Comparison of ENCODE assay signal across 12 cellular contexts in the genomic region with DNA sequence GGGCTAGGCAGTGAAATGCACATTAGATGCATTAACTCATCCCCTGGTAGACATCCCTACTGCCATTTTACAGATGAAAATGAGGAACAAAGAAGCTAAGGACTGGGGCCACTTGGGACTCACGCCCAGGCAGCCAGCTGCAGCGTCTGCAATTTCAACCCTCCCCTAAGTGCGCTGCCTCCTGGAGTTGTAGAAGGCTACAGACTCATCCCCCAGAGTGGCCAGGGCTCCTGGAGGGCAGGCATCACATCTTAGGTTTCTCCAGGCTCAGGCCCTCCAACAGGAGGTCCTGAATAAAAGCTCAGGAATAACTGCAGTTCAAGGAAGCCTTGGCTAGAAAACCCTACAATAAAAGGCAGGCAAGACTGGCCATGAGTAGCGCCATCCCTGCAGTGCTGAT. TPM values are rescaled to one million over a fixed set of nuclear protein-coding genes. Genes with fewer than 3 reads are reported as not detected.
DNase-seq lines count a peak whose midpoint lies in the region; ATAC-seq and TF ChIP-seq lines count a peak whose summit lies in the region.
"Had no signal": no experiment of that assay in that cellular context is flagged by ENCODE, and none has a peak within 500 bp of the region (broad histone marks: within the 10 kb centered on the region; RNA-seq: fewer than 3 reads in every experiment).

No MANE protein-coding gene starts in this region.

- peak; percentile 23 for ATAC-seq in Right ventricle myocardium inferior
- no peak for ATAC-seq in HG02840 (IDR thresholded peaks at IDR 0.05; ENCODE audit: low FRiP score, unreplicated experiment)
- ATAC-seq in gastrocnemius medialis = no peak
- no peak for ATAC-seq in GM18520 (IDR thresholded peaks at IDR 0.05; ENCODE audit: unreplicated experiment)

- no peak overlapping the region for H3K4me3 Mint-ChIP-seq in nephron

- no peaks in the 10 kb centered on the region for H3K36me3 ChIP-seq in colonic mucosa
- no peaks in the 10 kb centered on the region for H3K36me3 ChIP-seq in gastrocnemius medialis

- H3K4me3 ChIP-seq in colonic mucosa (no peak overlapping the region), gastrocnemius medialis (no peak overlapping the region)

- H3K27me3 ChIP-seq in colonic mucosa (no peaks in the 10 kb centered on the region), gastrocnemius medialis (no peaks in the 10 kb centered on the region)

- in situ Hi-C loops in gastrocnemius medialis (cut with MboI; ENCODE audit: low sequenced_read_pairs in 4 of 4) = no loop called here

- TF ChIP-seq CTCF in colonic mucosa (IDR thresholded peaks at IDR 0.05) (no peak), nephron (IDR thresholded peaks at IDR 0.05; ENCODE audit: unreplicated experiment in 3 of 3) (no peak), gastrocnemius medialis (IDR thresholded peaks at IDR 0.05 in 4 of 5, conservative IDR thresholded peaks at IDR 0.05 in 1 of 5) (no peak)

- H3K4me1 ChIP-seq in colonic mucosa (peaks cover 39% of the 10 kb centered on the region), gastrocnemius medialis (peaks cover 93 to 99% of the 10 kb centered on the region in 2 donors)

- peaks cover 80% of the 10 kb centered on the region for H3K4me1 Mint-ChIP-seq in nephron

- TF ChIP-seq POLR2A in gastrocnemius medialis (IDR thresholded peaks at IDR 0.05) = no peak

- H3K27ac ChIP-seq in colonic mucosa (peak overlapping the region; percentile 39), gastrocnemius medialis (peak overlapping the region in 2 of 4 donors; percentile 9 to 28)

- H3K9ac ChIP-seq in colonic mucosa (ENCODE audit: low read depth in 2 of 2, low read length in 2 of 2) = peak overlapping the region in 1 of 2 donors; percentile 43

- H3K27ac Mint-ChIP-seq in nephron = peak overlapping the region; percentile 42 to 76 (median 45)

- no peaks in the 10 kb centered on the region for H3K36me3 Mint-ChIP-seq in nephron (ENCODE audit: low read depth)

- intact Hi-C loops in Right ventricle myocardium inferior (cut with DNase I) = no loop called here
- intact Hi-C loops in cardiac septum (cut with DNase I) = no loop called here
- intact Hi-C loops in colonic mucosa (cut with DNase I) = no loop called here
- intact Hi-C loops in gastrocnemius medialis (cut with DNase I; ENCODE audit: low total_unique reads) = no loop called here

- H3K9me3 Mint-ChIP-seq in nephron = no peaks in the 10 kb centered on the region

- DNase-seq in Right ventricle myocardium inferior (ENCODE audit: missing footprints) (no peak), cardiac septum (ENCODE audit: low spot score) (no peak), colonic mucosa (no peak), gastrocnemius medialis (no peak), DMS 273 treated with DMSO at 0.1 percent for 48 hours (lab: John Stamatoyannopoulos, UW) (no peak)
- DNase-seq: activated gamma-delta T cell treated with Interleukin-2 at 50 U/mL for 16 hours; mammary epithelial cell; NCI-H2081; stimulated activated CD4-positive, alpha-beta T cell treated with anti-CD3 and anti-CD28 coated beads, Interleukin-4, amount 100 ng/mL, for 1 hour had no signal

- H3K9me3 ChIP-seq in colonic mucosa (no peaks in the 10 kb centered on the region), gastrocnemius medialis (no peaks in the 10 kb centered on the region)

- no peaks in the 10 kb centered on the region for H3K27me3 Mint-ChIP-seq in nephron (ENCODE audit: low read depth)

RNA-seq across cellular contexts. Expression of gene CAPZB, which starts 31.5 kb away (rescaled TPM):
- total RNA-seq in Right ventricle myocardium inferior (267 TPM), cardiac septum (213 TPM), colonic mucosa (100 to 1,000 TPM; 397 to 407 TPM), gastrocnemius medialis (10 to 100 TPM; 48.6 to 93.8 (median 74.9) TPM)
